In genomic region chr3:10242182-10243065, GRCh38 we compare ENCODE assay signal across 8 cellular contexts. TPM values are rescaled to one million over a fixed set of nuclear protein-coding genes. Genes with fewer than 3 reads are reported as not detected.
DNase-seq lines count a peak whose midpoint lies in the region; ATAC-seq and TF ChIP-seq lines count a peak whose summit lies in the region.

No MANE protein-coding gene starts in this region.

- peaks cover 49% of the 10 kb centered on the region for H3K4me1 Mint-ChIP-seq in activated CD8-positive, alpha-beta T cell treated with anti-CD3 and anti-CD28 coated beads, Interleukin-2, amount 10 ng/mL, durations not matched to agents 7 days and 5 days (ENCODE audit: low read depth)

- H3K9me3 ChIP-seq in KOPT-K1 (ENCODE audit: insufficient read depth, low read length, poor library complexity, severe bottlenecking) (peaks cover 16% of the 10 kb centered on the region), heart right ventricle (peaks cover 0 to 31% (median 10%) of the 10 kb centered on the region in 11 donors)

- WGBS in heart right ventricle, 2 donors, result 74 to 77% methylated on average over 7 of the region's 7 CpGs

- no peaks in the 10 kb centered on the region for H3K27me3 Mint-ChIP-seq in activated CD8-positive, alpha-beta T cell treated with anti-CD3 and anti-CD28 coated beads, Interleukin-2, amount 10 ng/mL, durations not matched to agents 7 days and 5 days (ENCODE audit: low read depth)

- H3K27ac ChIP-seq in KOPT-K1 (ENCODE audit: low read depth, low read length, poor library complexity, severe bottlenecking) (peak overlapping the region; percentile 64), heart right ventricle (peak overlapping the region in 2 of 10 donors; percentile 39 to 86)

- peaks cover 29% of the 10 kb centered on the region for H3K9me3 Mint-ChIP-seq in activated CD8-positive, alpha-beta T cell treated with anti-CD3 and anti-CD28 coated beads, Interleukin-2, amount 10 ng/mL, durations not matched to agents 7 days and 5 days (ENCODE audit: insufficient read depth)

- H3K4me3 Mint-ChIP-seq in activated CD8-positive, alpha-beta T cell treated with anti-CD3 and anti-CD28 coated beads, Interleukin-2, amount 10 ng/mL, durations not matched to agents 7 days and 5 days, result peak overlapping the region; percentile 64

- peak; percentile 93 for DNase-seq in activated CD8-positive, alpha-beta T cell treated with anti-CD3 and anti-CD28 coated beads, Interleukin-2, amount 10 ng/mL, durations not matched to agents 7 days and 5 days
- peak in 1 of 2 donors; percentile 31 for DNase-seq in heart right ventricle
- peak; percentile 52 for DNase-seq in stimulated activated CD8-positive, alpha-beta memory T cell treated with anti-CD3 and anti-CD28 coated beads, Interleukin-15, amount 100 ng/mL, for 1 hour (ENCODE audit: low read depth)
- DNase-seq in NCI-H510A (lab: John Stamatoyannopoulos, UW), result no peak
- no peak for DNase-seq in dedifferentiated amniotic fluid mesenchymal stem cell (ENCODE audit: extremely low spot score)

- CTCF ChIA-PET in activated CD8-positive, alpha-beta T cell treated with anti-CD3 and anti-CD28 coated beads, Interleukin-2, amount 10 ng/mL, durations not matched to agents 7 days and 5 days (lab: Charles Lee), result interaction anchor here (0.9 to 2.6 kb wide), 6 partner anchors 19 to 57 kb away, joined by 3 to 10 read pairs (median 4); no protein-coding TSS in a partner anchor

- intact Hi-C loops in heart right ventricle (cut with DNase I), result loop anchor here in 1 of 10 donors (5.0 kb wide), 1 partner anchor 1600 kb away; no protein-coding TSS in a partner anchor

- peak overlapping the region; percentile 95 for H3K27ac Mint-ChIP-seq in activated CD8-positive, alpha-beta T cell treated with anti-CD3 and anti-CD28 coated beads, Interleukin-2, amount 10 ng/mL, durations not matched to agents 7 days and 5 days

- peaks cover 0 to 35% (median 0%) of the 10 kb centered on the region in 9 donors for H3K4me1 ChIP-seq in heart right ventricle

- H3K36me3 Mint-ChIP-seq in activated CD8-positive, alpha-beta T cell treated with anti-CD3 and anti-CD28 coated beads, Interleukin-2, amount 10 ng/mL, durations not matched to agents 7 days and 5 days (ENCODE audit: low read depth), result peaks cover 48% of the 10 kb centered on the region

- peak; percentile 92 for ATAC-seq in activated CD8-positive, alpha-beta T cell treated with anti-CD3 and anti-CD28 coated beads, Interleukin-2, amount 10 ng/mL, durations not matched to agents 7 days and 5 days
- peak in 6 of 8 donors; percentile 50 to 79 (median 58) for ATAC-seq in heart right ventricle
- no peak for ATAC-seq in HG03159 (IDR thresholded peaks at IDR 0.05; ENCODE audit: unreplicated experiment)
- no peak for ATAC-seq in HG03520 (IDR thresholded peaks at IDR 0.05; ENCODE audit: unreplicated experiment)

- POLR2A ChIA-PET in activated CD8-positive, alpha-beta T cell treated with anti-CD3 and anti-CD28 coated beads, Interleukin-2, amount 10 ng/mL, durations not matched to agents 7 days and 5 days (lab: Charles Lee), result interaction anchor here (0.6 to 1.9 kb wide), 11 partner anchors 10 to 256 kb away, joined by 3 to 7 read pairs (median 4); partner anchors contain the start of genes EMC3 and VHL

- H3K4me3 ChIP-seq in heart right ventricle, result no peak overlapping the region

- no peaks in the 10 kb centered on the region for H3K27me3 ChIP-seq in heart right ventricle

- no peak for TF ChIP-seq CTCF in heart right ventricle (IDR thresholded peaks at IDR 0.05)

- no peaks in the 10 kb centered on the region for H3K36me3 ChIP-seq in KOPT-K1 (ENCODE audit: insufficient read depth, low read length)
- H3K36me3 ChIP-seq in heart right ventricle, result peaks cover 0 to 47% (median 0%) of the 10 kb centered on the region in 9 donors

RNA-seq across cellular contexts. Expression of gene TATDN2, which starts 5.8 kb away (rescaled TPM):
- total RNA-seq in activated CD8-positive, alpha-beta T cell treated with anti-CD3 and anti-CD28 coated beads, Interleukin-2, amount 10 ng/mL, durations not matched to agents 7 days and 5 days, result 10 to 100 TPM; 57.0 to 61.6 TPM
- total RNA-seq in heart right ventricle, result 10 to 100 TPM; 14.7 to 19.6 (median 17.7) TPM
- 10 to 100 TPM in 1 of 2 donors, 1 to 10 TPM in 1; 9.6 to 16.1 TPM for polyA plus RNA-seq in heart right ventricle

RNA-seq across cellular contexts. Expression of gene GHRL, which starts 50.3 kb away (rescaled TPM):
- under 1 TPM; 0.21 to 0.63 TPM for total RNA-seq in activated CD8-positive, alpha-beta T cell treated with anti-CD3 and anti-CD28 coated beads, Interleukin-2, amount 10 ng/mL, durations not matched to agents 7 days and 5 days
- total RNA-seq in heart right ventricle, result 1 to 10 TPM in 1 of 10 donors, under 1 TPM in 6, not detected in 3; 0.32 to 1.0 (median 0.81) TPM
- under 1 TPM; 0.12 to 0.88 TPM for polyA plus RNA-seq in heart right ventricle

Comparison
In these comparisons a context has a peak if more than half of its experiments do, and no peak if none do; other contexts are left out.
1. ATAC-seq: peak in activated CD8-positive, alpha-beta T cell treated with anti-CD3 and anti-CD28 coated beads, Interleukin-2, amount 10 ng/mL, durations not matched to agents 7 days and 5 days (single experiment) and heart right ventricle (6 of 8); none in HG03159 (single experiment) and HG03520 (single experiment).
2. DNase-seq: peak in activated CD8-positive, alpha-beta T cell treated with anti-CD3 and anti-CD28 coated beads, Interleukin-2, amount 10 ng/mL, durations not matched to agents 7 days and 5 days (single experiment) and stimulated activated CD8-positive, alpha-beta memory T cell treated with anti-CD3 and anti-CD28 coated beads, Interleukin-15, amount 100 ng/mL, for 1 hour (single experiment); none in NCI-H510A (single experiment) and dedifferentiated amniotic fluid mesenchymal stem cell (single experiment).